Comparison of ENCODE assay signal across 8 cellular contexts in genomic region chr1:152459596-152460528, GRCh38. TPM values are rescaled to one million over a fixed set of nuclear protein-coding genes. Genes with fewer than 3 reads are reported as not detected.
DNase-seq lines count a peak whose midpoint lies in the region; FAIRE-seq and TF ChIP-seq lines count a peak whose summit lies in the region.

No MANE protein-coding gene starts in this region.

- no peaks in the 10 kb centered on the region for H3K79me1 ChIP-seq in H9 (ENCODE audit: insufficient read depth, low read depth, low read length, poor library complexity, severe bottlenecking)

- TF ChIP-seq RAD21 in liver (IDR thresholded peaks at IDR 0.05) = peak; percentile 52 to 74

- no peak overlapping the region for H3T11ph ChIP-seq in H9 (ENCODE audit: low read length)

- H3K9ac ChIP-seq in H9 (ENCODE audit: extremely low read depth, insufficient read length, low read length) = no peak overlapping the region
- H3K9ac ChIP-seq in liver (ENCODE audit: low read depth in 1 of 2, low read length in 2 of 2) = no peak overlapping the region

- no peak overlapping the region for H3K27ac Mint-ChIP-seq in H9

- no peak overlapping the region for H3K18ac ChIP-seq in H9 (ENCODE audit: insufficient read length, low read depth, low read length)

- TF ChIP-seq CTCF in H9 (conservative IDR thresholded peaks at IDR 0.05) (peak; percentile 64), VCaP (conservative IDR thresholded peaks at IDR 0.05) (peak; percentile 98), bronchial epithelial cell (IDR thresholded peaks at IDR 0.05; ENCODE audit: insufficient read depth, low read length, severe bottlenecking) (peak; percentile 96), liver (IDR thresholded peaks at IDR 0.05; ENCODE audit: low read depth, low read length, missing input control) (peak; percentile 72)

- H3K14ac ChIP-seq in H9 (ENCODE audit: insufficient read depth, low read length) = no peak overlapping the region

- H2AK5ac ChIP-seq in H9 (ENCODE audit: insufficient read length, low read length) = no peak overlapping the region

- H3K56ac ChIP-seq in H9 (ENCODE audit: insufficient read length, low read depth, low read length) = no peak overlapping the region

- H2BK15ac ChIP-seq in H9 (ENCODE audit: low read depth, low read length) = no peak overlapping the region

- H4K20me1 ChIP-seq in H9 (ENCODE audit: control insufficient read depth, insufficient read depth, insufficient read length) = no peaks in the 10 kb centered on the region

- H3K23ac ChIP-seq in H9 (ENCODE audit: insufficient read length, low read depth, low read length) = no peak overlapping the region

- no CpG with 5 or more reads among the region's 8 CpGs for WGBS in H9 (ENCODE audit: extremely low coverage, insufficient read length, low lambda C conversion rate)
- 50% methylated on average over 8 of the region's 8 CpGs for WGBS in liver

- no peak overlapping the region for H2BK120ac ChIP-seq in H9 (ENCODE audit: low read depth, low read length, poor library complexity, severe bottlenecking)

- H3K79me2 ChIP-seq in H9 (ENCODE audit: insufficient read depth, low read length) = no peaks in the 10 kb centered on the region; the same call in 1 of the 2 replicates

- H2BK12ac ChIP-seq in H9 (ENCODE audit: insufficient read length, low read depth, low read length) = no peak overlapping the region

- H3K4me3 ChIP-seq in bronchial epithelial cell (ENCODE audit: low read depth, low read length) (no peak overlapping the region), liver (ENCODE audit: low read depth in 1 of 3, low read length in 3 of 3) (no peak overlapping the region)

- no peaks in the 10 kb centered on the region for H3K4me1 Mint-ChIP-seq in H9

- no peak overlapping the region for H3K4me2 ChIP-seq in H9 (ENCODE audit: insufficient read depth, insufficient read length, low read length)

- H4K91ac ChIP-seq in H9 (ENCODE audit: insufficient read length, low read depth, low read length) = no peak overlapping the region

- DNase-seq in NCI-H510A treated with DMSO at 0.1 percent for 48 hours (lab: John Stamatoyannopoulos, UW) = peak; percentile 12
- DNase-seq in NCI-H510A (lab: John Stamatoyannopoulos, UW) = no peak
- peak; percentile 38 for DNase-seq in H9
- DNase-seq in M059J (ENCODE audit: low read depth) = peak; percentile 74
- DNase-seq in bronchial epithelial cell (ENCODE audit: low read depth) = peak; percentile 63
- DNase-seq in stimulated activated CD8-positive, alpha-beta memory T cell treated with anti-CD3 and anti-CD28 coated beads, Interleukin-12 subunit alpha, Interleukin-12 subunit beta, amount 100 ng/mL, for 1 hour (ENCODE audit: low read depth) = peak; percentile 52

- no peak overlapping the region for H4K5ac ChIP-seq in H9 (ENCODE audit: insufficient read length, low read depth, low read length)

- no peak overlapping the region for H4K8ac ChIP-seq in H9 (replicated peaks; ENCODE audit: insufficient read length, low read depth, low read length)

- no peaks in the 10 kb centered on the region for H3K23me2 ChIP-seq in H9 (ENCODE audit: insufficient read length, low read depth, low read length, poor library complexity, severe bottlenecking)

- H3K9me3 ChIP-seq in H9 (ENCODE audit: control insufficient read depth, low read depth, low read length) (peaks cover 32% of the 10 kb centered on the region), liver (ENCODE audit: control insufficient read depth in 4 of 4, low read length in 3 of 4) (no peaks in the 10 kb centered on the region)

- H2AFZ ChIP-seq in H9 (ENCODE audit: low read length) = no peak overlapping the region

- H3K27ac ChIP-seq in H9 (ENCODE audit: insufficient read length, low read depth, low read length) (no peak overlapping the region), VCaP (no peak overlapping the region), liver (ENCODE audit: low read depth in 1 of 2, low read length in 2 of 2) (no peak overlapping the region)

- H3K36me3 ChIP-seq in bronchial epithelial cell (ENCODE audit: control insufficient read depth, insufficient read depth, low read length) (no peaks in the 10 kb centered on the region), liver (ENCODE audit: control insufficient read depth in 4 of 4, insufficient read depth in 3 of 4, low read depth in 1 of 4, low read length in 3 of 4) (no peaks in the 10 kb centered on the region)

- no peaks in the 10 kb centered on the region for H3K27me3 ChIP-seq in H9 (ENCODE audit: insufficient read depth, low read length)
- no peaks in the 10 kb centered on the region for H3K27me3 ChIP-seq in bronchial epithelial cell (ENCODE audit: control insufficient read depth, insufficient read depth, low read length)
- H3K27me3 ChIP-seq in liver (ENCODE audit: control insufficient read depth in 4 of 4, insufficient read depth in 4 of 4, low read length in 3 of 4) = no peaks in the 10 kb centered on the region

- peak; percentile 60 for FAIRE-seq in bronchial epithelial cell (lab: Jason Lieb, UNC)

- no peak overlapping the region for H3K4ac ChIP-seq in H9 (ENCODE audit: low read depth, low read length)

- peaks cover 74 to 82% of the 10 kb centered on the region in 2 experiments for H3K9me3 Mint-ChIP-seq in H9

- no peak overlapping the region for H2BK20ac ChIP-seq in H9 (ENCODE audit: low read depth, low read length, poor library complexity, severe bottlenecking)

- H2BK5ac ChIP-seq in H9 (ENCODE audit: insufficient read length, low read length) = no peak overlapping the region

- H3K4me3 Mint-ChIP-seq in H9 = no peak overlapping the region

- H3K27me3 Mint-ChIP-seq in H9 (ENCODE audit: low read depth) = peaks cover 1% of the 10 kb centered on the region; the same call in 1 of the 2 replicates

- H3K4me1 ChIP-seq in H9 (ENCODE audit: insufficient read depth, low read length) (no peaks in the 10 kb centered on the region), liver (ENCODE audit: control insufficient read depth in 4 of 4, insufficient read depth in 4 of 4, low read length in 3 of 4) (peaks cover 0 to 4% (median 2%) of the 10 kb centered on the region in 4 donors)

- H3K36me3 Mint-ChIP-seq in H9 (ENCODE audit: insufficient read depth in 1 of 3, low read depth in 3 of 3) = peaks cover 0 to 12% (median 7%) of the 10 kb centered on the region in 3 experiments; a peak in 4 of 7 replicates

TF ChIP-seq in liver, 16 proteins besides CTCF, POLR2A, EP300 and RAD21:
- TF ChIP-seq EGR1 (IDR thresholded peaks at IDR 0.05; ENCODE audit: low read depth in 2 of 2) = no peak
- no peak for TF ChIP-seq GABPA (IDR thresholded peaks at IDR 0.05 in 1 of 2, conservative IDR thresholded peaks at IDR 0.05 in 1 of 2)
- no peak for TF ChIP-seq ATF3 (IDR thresholded peaks at IDR 0.05)
- TF ChIP-seq FOXA1 (IDR thresholded peaks at IDR 0.05) = no peak
- no peak for TF ChIP-seq MAX (IDR thresholded peaks at IDR 0.05)
- TF ChIP-seq NR2F2 (IDR thresholded peaks at IDR 0.05) = no peak
- no peak for TF ChIP-seq RXRA (IDR thresholded peaks at IDR 0.05)
- no peak for TF ChIP-seq YY1 (IDR thresholded peaks at IDR 0.05)
- TF ChIP-seq JUND (IDR thresholded peaks at IDR 0.05) = no peak

RNA-seq across cellular contexts. Expression of gene CRNN, which starts 45.8 kb away (rescaled TPM):
- total RNA-seq in H9 (2021) (not detected in 2 replicates), bronchial epithelial cell (6.6 and 55.9 TPM in 2 replicates), liver (under 1 TPM in 1 of 2 donors, not detected in 1; 0.05 TPM)
- total RNA-seq in M059J (2014; rRNA removed; shearing (Covaris generic)) = not detected in 2 replicates
- polyA plus RNA-seq in liver = under 1 TPM in 1 of 2 donors, not detected in 1; 0.22 TPM

RNA-seq across cellular contexts. Expression of gene LCE5A, which starts 50.7 kb away (rescaled TPM):
- total RNA-seq in H9 (2021) = not detected in 2 replicates
- not detected in 2 replicates for total RNA-seq in M059J (2014; rRNA removed; shearing (Covaris generic))
- not detected in 2 replicates for total RNA-seq in bronchial epithelial cell
- total RNA-seq in liver = not detected
- polyA plus RNA-seq in liver = not detected

RNA-seq across cellular contexts. Expression of gene CRCT1, which starts 54.4 kb away (rescaled TPM):
- total RNA-seq in H9 (2021) = not detected in 2 replicates
- not detected in 2 replicates for total RNA-seq in M059J (2014; rRNA removed; shearing (Covaris generic))
- 4.7 and 7.6 TPM in 2 replicates for total RNA-seq in bronchial epithelial cell
- not detected for total RNA-seq in liver
- not detected for polyA plus RNA-seq in liver
